In genomic region chr18:10732990-10733389, GRCh38 we compare ENCODE assay signal across 26 cellular contexts.
"Had no signal": no experiment of that assay in that cellular context is flagged by ENCODE, and none has a peak within 500 bp of the region (broad histone marks: within the 10 kb centered on the region; RNA-seq: fewer than 3 reads in every experiment).

No MANE protein-coding gene starts in this region.

- H3K4me1 Mint-ChIP-seq: activated CD4-positive, alpha-beta memory T cell treated with anti-CD3 and anti-CD28 coated beads, Interleukin-2, amount 10 ng/mL, durations not matched to agents 7 days and 5 days; activated CD4-positive, alpha-beta T cell treated with anti-CD3 and anti-CD28 coated beads, Interleukin-2, amount 10 ng/mL, durations not matched to agents 7 days and 5 days; activated naive CD4-positive, alpha-beta T cell treated with anti-CD3 and anti-CD28 coated beads, Interleukin-2, amount 10 ng/mL, durations not matched to agents 7 days and 5 days; activated naive CD8-positive, alpha-beta T cell treated with anti-CD3 and anti-CD28 coated beads, Interleukin-2, amount 10 ng/mL, durations not matched to agents 7 days and 5 days had no signal

- H3K36me3 Mint-ChIP-seq: activated naive CD4-positive, alpha-beta T cell treated with anti-CD3 and anti-CD28 coated beads, Interleukin-2, amount 10 ng/mL, durations not matched to agents 7 days and 5 days; activated naive CD4-positive, alpha-beta T cell treated with anti-CD3 and anti-CD28 coated beads, Interleukin-2, amount 50 U/mL, for 72 hours; activated naive CD8-positive, alpha-beta T cell treated with anti-CD3 and anti-CD28 coated beads, Interleukin-2, amount 10 ng/mL, durations not matched to agents 7 days and 5 days; brain had no signal

- H3K27ac Mint-ChIP-seq: activated CD4-positive, alpha-beta memory T cell treated with anti-CD3 and anti-CD28 coated beads, Interleukin-2, amount 10 ng/mL, durations not matched to agents 7 days and 5 days; activated CD4-positive, alpha-beta T cell treated with anti-CD3 and anti-CD28 coated beads, Interleukin-2, amount 10 ng/mL, durations not matched to agents 7 days and 5 days; activated naive CD4-positive, alpha-beta T cell treated with anti-CD3 and anti-CD28 coated beads, Interleukin-2, amount 10 ng/mL, durations not matched to agents 7 days and 5 days; activated naive CD4-positive, alpha-beta T cell treated with anti-CD3 and anti-CD28 coated beads, Interleukin-2, amount 50 U/mL, for 72 hours; activated naive CD8-positive, alpha-beta T cell treated with anti-CD3 and anti-CD28 coated beads, Interleukin-2, amount 10 ng/mL, durations not matched to agents 7 days and 5 days; activated T-cell treated with anti-CD3 and anti-CD28 coated beads, Interleukin-2, amount 50 U/mL, for 24 hours; activated T-cell treated with anti-CD3 and anti-CD28 coated beads, Interleukin-2, amount 50 U/mL, for 72 hours had no signal

- H3K4me1 ChIP-seq: ascending aorta, breast epithelium, colonic mucosa had no signal

- H3K36me3 ChIP-seq: ascending aorta, breast epithelium, cardiac muscle cell, colonic mucosa had no signal

- DNase-seq: activated CD4-positive, alpha-beta memory T cell treated with anti-CD3 and anti-CD28 coated beads, Interleukin-2, amount 10 ng/mL, durations not matched to agents 7 days and 5 days; activated CD4-positive, alpha-beta T cell treated with anti-CD3 and anti-CD28 coated beads for 1 hour; activated CD4-positive, alpha-beta T cell treated with anti-CD3 and anti-CD28 coated beads for 4 hours; activated CD4-positive, alpha-beta T cell treated with anti-CD3 and anti-CD28 coated beads, Interleukin-2, amount 10 ng/mL, durations not matched to agents 7 days and 5 days; activated CD4-positive, alpha-beta T cell treated with anti-CD3 and anti-CD28 coated beads, Interleukin-2, amount 50 U/mL, for 4 hours; activated CD8-positive, alpha-beta memory T cell treated with anti-CD3 and anti-CD28 coated beads, Interleukin-2, amount 50 U/mL, for 48 hours; activated gamma-delta T cell; activated naive CD4-positive, alpha-beta T cell; activated naive CD4-positive, alpha-beta T cell treated with anti-CD3 and anti-CD28 coated beads, Interleukin-2, amount 10 ng/mL, durations not matched to agents 7 days and 5 days; activated naive CD8-positive, alpha-beta T cell treated with anti-CD3 and anti-CD28 coated beads, Interleukin-2, amount 10 ng/mL, durations not matched to agents 7 days and 5 days; activated T-cell treated with anti-CD3 and anti-CD28 coated beads for 4 hours; activated T-cell treated with anti-CD3 and anti-CD28 coated beads, Interleukin-2, amount 50 U/mL, for 24 hours; activated T-cell treated with anti-CD3 and anti-CD28 coated beads, Interleukin-2, amount 50 U/mL, for 72 hours; central memory CD4-positive, alpha-beta T cell; cerebellar nuclear complex; colonic mucosa; effector CD8-positive, alpha-beta T cell; foreskin fibroblast; head of caudate nucleus; T-helper 2 cell had no signal

- H3K4me3 Mint-ChIP-seq: activated CD4-positive, alpha-beta memory T cell treated with anti-CD3 and anti-CD28 coated beads, Interleukin-2, amount 10 ng/mL, durations not matched to agents 7 days and 5 days; activated CD4-positive, alpha-beta T cell treated with anti-CD3 and anti-CD28 coated beads, Interleukin-2, amount 10 ng/mL, durations not matched to agents 7 days and 5 days; activated naive CD4-positive, alpha-beta T cell treated with anti-CD3 and anti-CD28 coated beads, Interleukin-2, amount 10 ng/mL, durations not matched to agents 7 days and 5 days; activated naive CD8-positive, alpha-beta T cell treated with anti-CD3 and anti-CD28 coated beads, Interleukin-2, amount 10 ng/mL, durations not matched to agents 7 days and 5 days; activated T-cell treated with anti-CD3 and anti-CD28 coated beads, Interleukin-2, amount 50 U/mL, for 24 hours; activated T-cell treated with anti-CD3 and anti-CD28 coated beads, Interleukin-2, amount 50 U/mL, for 72 hours; brain had no signal

- H3K27me3 ChIP-seq: ascending aorta, breast epithelium, cardiac muscle cell, colonic mucosa had no signal

- H3K9me3 ChIP-seq: ascending aorta, breast epithelium, colonic mucosa had no signal

- ATAC-seq: activated naive CD4-positive, alpha-beta T cell treated with anti-CD3 and anti-CD28 coated beads, Interleukin-2, amount 50 U/mL, for 72 hours; activated T-cell treated with anti-CD3 and anti-CD28 coated beads, Interleukin-2, amount 50 U/mL, for 72 hours had no signal

- H3K4me3 ChIP-seq: ascending aorta, breast epithelium, cardiac muscle cell, colonic mucosa had no signal

- H3K27me3 Mint-ChIP-seq: activated CD4-positive, alpha-beta memory T cell treated with anti-CD3 and anti-CD28 coated beads, Interleukin-2, amount 10 ng/mL, durations not matched to agents 7 days and 5 days; activated naive CD4-positive, alpha-beta T cell treated with anti-CD3 and anti-CD28 coated beads, Interleukin-2, amount 10 ng/mL, durations not matched to agents 7 days and 5 days; activated T-cell treated with anti-CD3 and anti-CD28 coated beads, Interleukin-2, amount 50 U/mL, for 24 hours; brain had no signal

- H3K27ac ChIP-seq: ascending aorta, breast epithelium, cardiac muscle cell, colonic mucosa, epithelial cell of prostate had no signal

- H3K9me3 Mint-ChIP-seq: activated CD4-positive, alpha-beta memory T cell treated with anti-CD3 and anti-CD28 coated beads, Interleukin-2, amount 10 ng/mL, durations not matched to agents 7 days and 5 days; activated CD4-positive, alpha-beta T cell treated with anti-CD3 and anti-CD28 coated beads, Interleukin-2, amount 10 ng/mL, durations not matched to agents 7 days and 5 days; activated naive CD4-positive, alpha-beta T cell treated with anti-CD3 and anti-CD28 coated beads, Interleukin-2, amount 10 ng/mL, durations not matched to agents 7 days and 5 days; activated naive CD4-positive, alpha-beta T cell treated with anti-CD3 and anti-CD28 coated beads, Interleukin-2, amount 50 U/mL, for 72 hours; activated naive CD8-positive, alpha-beta T cell treated with anti-CD3 and anti-CD28 coated beads, Interleukin-2, amount 10 ng/mL, durations not matched to agents 7 days and 5 days; activated T-cell treated with anti-CD3 and anti-CD28 coated beads, Interleukin-2, amount 50 U/mL, for 24 hours; activated T-cell treated with anti-CD3 and anti-CD28 coated beads, Interleukin-2, amount 50 U/mL, for 72 hours; brain had no signal
